Comparison of ENCODE assay signal across 8 cellular contexts in genomic region chr2:128027278-128027800, GRCh38. TPM values are rescaled to one million over a fixed set of nuclear protein-coding genes. Genes with fewer than 3 reads are reported as not detected.
DNase-seq lines count a peak whose midpoint lies in the region; ATAC-seq, FAIRE-seq and TF ChIP-seq lines count a peak whose summit lies in the region.

No MANE protein-coding gene starts in this region.

- H3K79me2 ChIP-seq in DOHH2 (ENCODE audit: control insufficient read depth, low read length): peaks cover 37% of the 10 kb centered on the region

- H3K9me2 ChIP-seq in DOHH2 (replicated peaks; ENCODE audit: control insufficient read depth, low read length): no peaks in the 10 kb centered on the region

- no peaks in the 10 kb centered on the region for H3F3A ChIP-seq in DOHH2 (ENCODE audit: control insufficient read depth, insufficient read depth)

- peak overlapping the region; percentile 98 for H3K4me2 ChIP-seq in DOHH2 (ENCODE audit: low read length)

- H3K4me1 ChIP-seq in DOHH2 (ENCODE audit: control insufficient read depth, low read length): peaks cover 14% of the 10 kb centered on the region

- intact Hi-C loops in activated T-helper 2 cell treated with anti-CD3 and anti-CD28 coated beads, Interferon-gamma antibody, Interleukin-2, Interleukin-4, amounts not matched to agents 10 μg/mL and 5 μg/mL and 100 μg/mL, durations not matched to agents 14 hours and 24 hours and 36 hours (cut with micrococcal nuclease): loop anchor here (5.0 to 10.0 kb wide), 3 partner anchors 143 to 500 kb away; partner anchors contain the start of genes AMMECR1L, IWS1 and WDR33
- intact Hi-C loops in natural killer cell (cut with micrococcal nuclease): loop anchor here (5.0 kb wide), 3 partner anchors 170 to 640 kb away; partner anchors contain the start of genes MAP3K2, POLR2D and SFT2D3

- peak overlapping the region; percentile 97 for H3K4me3 Mint-ChIP-seq in activated T-helper 2 cell treated with anti-CD3 and anti-CD28 coated beads, Interferon-gamma antibody, Interleukin-2, Interleukin-4, amounts not matched to agents 10 μg/mL and 5 μg/mL and 100 μg/mL, durations not matched to agents 14 hours and 24 hours and 36 hours (ENCODE audit: low read depth)
- H3K4me3 Mint-ChIP-seq in natural killer cell: peak overlapping the region; percentile 97
- H3K4me3 Mint-ChIP-seq in stimulated activated naive B cell treated with anti-CD40 and anti-IgM and Interleukin-4, amounts not matched to agents 10 μg/mL and 1 μg/mL and 100 μg/mL, for 72 hours: peak overlapping the region; percentile 92 to 94

- H3K36me3 ChIP-seq in DOHH2 (ENCODE audit: control insufficient read depth, low read length): peaks cover 15% of the 10 kb centered on the region

- DNase-seq in H54 (ENCODE audit: insufficient read length, low spot score) (peak; percentile 99), LNCaP clone FGC (ENCODE audit: low read depth) (peak; percentile 93), RPMI7951 (ENCODE audit: low read depth) (peak; percentile 99), fibroblast of pulmonary artery (ENCODE audit: low read depth) (peak; percentile 99), natural killer cell (peak; percentile 95)
- peak; percentile 97 for DNase-seq in activated T-helper 2 cell treated with anti-CD3 and anti-CD28 coated beads, Interferon-gamma antibody, Interleukin-2, Interleukin-4, amounts not matched to agents 10 μg/mL and 5 μg/mL and 100 μg/mL, durations not matched to agents 14 hours and 24 hours and 36 hours (ENCODE audit: low spot score)
- DNase-seq in stimulated activated naive B cell treated with anti-CD40 and anti-IgM and Interleukin-4, amounts not matched to agents 10 μg/mL and 1 μg/mL and 100 μg/mL, for 72 hours: peak; percentile 97

- H3K4me1 Mint-ChIP-seq in activated T-helper 2 cell treated with anti-CD3 and anti-CD28 coated beads, Interferon-gamma antibody, Interleukin-2, Interleukin-4, amounts not matched to agents 10 μg/mL and 5 μg/mL and 100 μg/mL, durations not matched to agents 14 hours and 24 hours and 36 hours (ENCODE audit: low read depth): peaks cover 12% of the 10 kb centered on the region
- H3K4me1 Mint-ChIP-seq in natural killer cell: peaks cover 9 to 26% of the 10 kb centered on the region in 2 donors
- peaks cover 7 to 18% of the 10 kb centered on the region in 2 donors for H3K4me1 Mint-ChIP-seq in stimulated activated naive B cell treated with anti-CD40 and anti-IgM and Interleukin-4, amounts not matched to agents 10 μg/mL and 1 μg/mL and 100 μg/mL, for 72 hours

- no peak for TF ChIP-seq POLR2A in H54 (IDR thresholded peaks at IDR 0.05; ENCODE audit: low read depth, low read length)

- peaks cover 8% of the 10 kb centered on the region; the same call in 1 of the 2 replicates for H4K20me1 ChIP-seq in DOHH2 (ENCODE audit: control insufficient read depth, insufficient read depth, low read depth, low read length)

- ATAC-seq in natural killer cell: peak; percentile 80 to 93 (median 82)
- ATAC-seq in stimulated activated naive B cell treated with anti-CD40 and anti-IgM and Interleukin-4, amounts not matched to agents 10 μg/mL and 1 μg/mL and 100 μg/mL, for 72 hours (replicated peaks): peak; percentile 88 to 90

- peaks cover 13% of the 10 kb centered on the region for H3K36me3 Mint-ChIP-seq in activated T-helper 2 cell treated with anti-CD3 and anti-CD28 coated beads, Interferon-gamma antibody, Interleukin-2, Interleukin-4, amounts not matched to agents 10 μg/mL and 5 μg/mL and 100 μg/mL, durations not matched to agents 14 hours and 24 hours and 36 hours (ENCODE audit: low read depth)
- H3K36me3 Mint-ChIP-seq in natural killer cell: no peaks in the 10 kb centered on the region
- peaks cover 0 to 3% of the 10 kb centered on the region in 2 donors for H3K36me3 Mint-ChIP-seq in stimulated activated naive B cell treated with anti-CD40 and anti-IgM and Interleukin-4, amounts not matched to agents 10 μg/mL and 1 μg/mL and 100 μg/mL, for 72 hours

- no peak for TF ChIP-seq CTCF in DOHH2 (IDR thresholded peaks at IDR 0.05; ENCODE audit: low read depth, low read length, poor library complexity, severe bottlenecking)
- TF ChIP-seq CTCF in LNCaP clone FGC (IDR thresholded peaks at IDR 0.05; ENCODE audit: control insufficient read depth, extremely low read depth, insufficient read depth): no peak
- no peak for TF ChIP-seq CTCF in fibroblast of pulmonary artery (IDR thresholded peaks at IDR 0.05; ENCODE audit: low read length, missing control alignments)
- TF ChIP-seq CTCF in natural killer cell (IDR thresholded peaks at IDR 0.05): no peak

- peak overlapping the region; percentile 85 for H3K27ac Mint-ChIP-seq in activated T-helper 2 cell treated with anti-CD3 and anti-CD28 coated beads, Interferon-gamma antibody, Interleukin-2, Interleukin-4, amounts not matched to agents 10 μg/mL and 5 μg/mL and 100 μg/mL, durations not matched to agents 14 hours and 24 hours and 36 hours
- peak overlapping the region; percentile 84 to 96 for H3K27ac Mint-ChIP-seq in natural killer cell
- H3K27ac Mint-ChIP-seq in stimulated activated naive B cell treated with anti-CD40 and anti-IgM and Interleukin-4, amounts not matched to agents 10 μg/mL and 1 μg/mL and 100 μg/mL, for 72 hours: peak overlapping the region; percentile 97

- H3K27me3 Mint-ChIP-seq in activated T-helper 2 cell treated with anti-CD3 and anti-CD28 coated beads, Interferon-gamma antibody, Interleukin-2, Interleukin-4, amounts not matched to agents 10 μg/mL and 5 μg/mL and 100 μg/mL, durations not matched to agents 14 hours and 24 hours and 36 hours (ENCODE audit: low read depth): peaks cover 2% of the 10 kb centered on the region
- H3K27me3 Mint-ChIP-seq in natural killer cell (ENCODE audit: low read depth in 2 of 2): peaks cover 0 to 6% of the 10 kb centered on the region in 2 donors
- H3K27me3 Mint-ChIP-seq in stimulated activated naive B cell treated with anti-CD40 and anti-IgM and Interleukin-4, amounts not matched to agents 10 μg/mL and 1 μg/mL and 100 μg/mL, for 72 hours: no peaks in the 10 kb centered on the region

- no peaks in the 10 kb centered on the region for H3K27me3 ChIP-seq in DOHH2 (ENCODE audit: control insufficient read depth, low read length)

- H3K9me3 Mint-ChIP-seq in activated T-helper 2 cell treated with anti-CD3 and anti-CD28 coated beads, Interferon-gamma antibody, Interleukin-2, Interleukin-4, amounts not matched to agents 10 μg/mL and 5 μg/mL and 100 μg/mL, durations not matched to agents 14 hours and 24 hours and 36 hours: peaks cover 8% of the 10 kb centered on the region
- H3K9me3 Mint-ChIP-seq in natural killer cell: no peaks in the 10 kb centered on the region
- peaks cover 0 to 4% of the 10 kb centered on the region in 2 donors for H3K9me3 Mint-ChIP-seq in stimulated activated naive B cell treated with anti-CD40 and anti-IgM and Interleukin-4, amounts not matched to agents 10 μg/mL and 1 μg/mL and 100 μg/mL, for 72 hours

- H3K4me3 ChIP-seq in DOHH2 (ENCODE audit: low read length): peak overlapping the region; percentile 94
- peak overlapping the region; percentile 89 for H3K4me3 ChIP-seq in LNCaP clone FGC (ENCODE audit: low read depth, low read length)
- H3K4me3 ChIP-seq in fibroblast of pulmonary artery (replicated peaks; ENCODE audit: low read depth, low read length): peak overlapping the region; percentile 87

- peaks cover 8% of the 10 kb centered on the region for H3K9me3 ChIP-seq in DOHH2 (ENCODE audit: control insufficient read depth, insufficient read depth, low read length)

- peak overlapping the region; percentile 73 for H3K27ac ChIP-seq in DOHH2 (ENCODE audit: low read depth, low read length)

- no peak for FAIRE-seq in H54 (lab: Jason Lieb, UNC)

RNA-seq across cellular contexts. Expression of gene SAP130, which starts 0.5 kb away (rescaled TPM):
- total RNA-seq in RPMI7951 (2014; rRNA removed; shearing (Covaris generic)): 12.2 and 19.1 TPM in 2 replicates
- total RNA-seq in activated T-helper 2 cell treated with anti-CD3 and anti-CD28 coated beads, Interferon-gamma antibody, Interleukin-2, Interleukin-4, amounts not matched to agents 10 μg/mL and 5 μg/mL and 100 μg/mL, durations not matched to agents 14 hours and 24 hours and 36 hours: 33.1 and 36.5 TPM in 2 replicates
- 10 to 100 TPM; 33.6 to 43.7 (median 36.2) TPM for total RNA-seq in natural killer cell

Comparison
In these comparisons a context has a peak if more than half of its experiments do, and no peak if none do; other contexts are left out.
1. Peak in every context shown above with its lines: DNase-seq, ATAC-seq, H3K4me3 ChIP-seq and H3K27ac ChIP-seq.